7 cellular contexts compared by ENCODE assay signal in genomic region chr20:7829031-7829430, GRCh38.
"Had no signal": no experiment of that assay in that cellular context is flagged by ENCODE, and none has a peak within 500 bp of the region (broad histone marks: within the 10 kb centered on the region; RNA-seq: fewer than 3 reads in every experiment).

No MANE protein-coding gene starts in this region.

- H3K4me1 ChIP-seq: HAP-1 had no signal

- H3K36me3 ChIP-seq: HAP-1 had no signal

- H3K4me3 ChIP-seq: GM23248, HAP-1 had no signal

- FAIRE-seq: HTR-8/SVneo had no signal

- H3K9me3 ChIP-seq: HAP-1 had no signal

- H3K27ac ChIP-seq: GM23248 had no signal

- H3K9ac ChIP-seq: GM23248 had no signal

- ATAC-seq: HCT116 had no signal

- DNase-seq: GOT3, H7, KG1 had no signal
